ENCODE assay signal across 8 cellular contexts in genomic region chr11:46347637-46348311, GRCh38. TPM values are rescaled to one million over a fixed set of nuclear protein-coding genes. Genes with fewer than 3 reads are reported as not detected.
DNase-seq lines count a peak whose midpoint lies in the region; ATAC-seq and TF ChIP-seq lines count a peak whose summit lies in the region.

No MANE protein-coding gene starts in this region.

- peak overlapping the region in 6 of 7 donors; percentile 11 to 85 (median 76) for H3K27ac Mint-ChIP-seq in CD14-positive monocyte

- no peak overlapping the region for H3K27ac ChIP-seq in cardiac muscle cell
- H3K27ac ChIP-seq in sigmoid colon: peak overlapping the region; percentile 55 to 67 (median 62)

- in situ Hi-C loops in ACHN (cut with HindIII; ENCODE audit: low pct_ligation_motif_present, low pct_unique_long_range_greater_than_20kb, low sequenced_read_pairs): no loop called here

- H3K27me3 ChIP-seq in cardiac muscle cell (no peaks in the 10 kb centered on the region), sigmoid colon (no peaks in the 10 kb centered on the region)

- H3K36me3 ChIP-seq in cardiac muscle cell: no peaks in the 10 kb centered on the region
- H3K36me3 ChIP-seq in sigmoid colon: no peaks in the 10 kb centered on the region

- peak overlapping the region; percentile 78 to 85 for H3K4me3 Mint-ChIP-seq in CD14-positive monocyte

- 1 to 14% methylated on average over 63 of the region's 63 CpGs for WGBS in sigmoid colon, 2 donors

- H3K9me3 ChIP-seq in cardiac muscle cell (ENCODE audit: low read depth) (no peaks in the 10 kb centered on the region), sigmoid colon (no peaks in the 10 kb centered on the region)

- DNase-seq in CD14-positive monocyte (ENCODE audit: low spot score) (no peak), cardiac muscle cell (ENCODE audit: low read depth in 1 of 2, low spot score in 1 of 2) (no peak), sigmoid colon (peak; percentile 77), ACHN (no peak), cerebellar cortex (ENCODE audit: low spot score) (no peak)
- peak; percentile 40 for DNase-seq in activated CD8-positive, alpha-beta memory T cell treated with anti-CD3 and anti-CD28 coated beads, Interleukin-2, amount 50 U/mL, for 4 hours

- ATAC-seq in HG02642 (IDR thresholded peaks at IDR 0.05; ENCODE audit: poor library complexity, unreplicated experiment) (peak; percentile 10), GM21360 (IDR thresholded peaks at IDR 0.05; ENCODE audit: unreplicated experiment) (no peak)

- peak overlapping the region; percentile 97 for H3K4me3 ChIP-seq in cardiac muscle cell
- peak overlapping the region; percentile 78 to 92 (median 82) for H3K4me3 ChIP-seq in sigmoid colon

- no peak for TF ChIP-seq CTCF in CD14-positive monocyte (IDR thresholded peaks at IDR 0.05)
- no peak for TF ChIP-seq CTCF in cardiac muscle cell (IDR thresholded peaks at IDR 0.05; ENCODE audit: low read depth, low read length)
- no peak for TF ChIP-seq CTCF in sigmoid colon (IDR thresholded peaks at IDR 0.05)

- peaks cover 83% of the 10 kb centered on the region for H3K4me1 Mint-ChIP-seq in CD14-positive monocyte

- peaks cover 10 to 45% of the 10 kb centered on the region in 2 donors for H3K36me3 Mint-ChIP-seq in CD14-positive monocyte

- peaks cover 0 to 4% (median 0%) of the 10 kb centered on the region in 7 donors for H3K9me3 Mint-ChIP-seq in CD14-positive monocyte

- no peak for TF ChIP-seq EP300 in sigmoid colon (IDR thresholded peaks at IDR 0.05)

- intact Hi-C loops in CD14-positive monocyte (cut with micrococcal nuclease): loop anchor here in 1 of 2 donors (10.0 kb wide), 1 partner anchor 223 kb away; the partner anchor contains the start of gene PHF21A
- intact Hi-C loops in sigmoid colon (cut with DNase I): loop anchor here (1.0 kb wide), 1 partner anchor 20 kb away; no protein-coding TSS in a partner anchor

- H3K27me3 Mint-ChIP-seq in CD14-positive monocyte (ENCODE audit: low read depth in 3 of 3): peaks cover 0 to 1% (median 0%) of the 10 kb centered on the region in 3 donors

- TF ChIP-seq POLR2A in sigmoid colon (IDR thresholded peaks at IDR 0.05): no peak

- H3K4me1 ChIP-seq in cardiac muscle cell (ENCODE audit: low read depth) (peaks cover 26% of the 10 kb centered on the region), sigmoid colon (peaks cover 0 to 43% (median 33%) of the 10 kb centered on the region in 4 donors)

RNA-seq across cellular contexts. Expression of gene DGKZ, which starts 0.5 kb away (rescaled TPM):
- polyA plus RNA-seq in CD14-positive monocyte: 10 to 100 TPM; 30.4 to 33.4 TPM
- 81.8 TPM in 2 replicates for total RNA-seq in cardiac muscle cell
- 48.3 and 48.5 TPM in 2 replicates for polyA plus RNA-seq in cardiac muscle cell
- 10 to 100 TPM; 22.5 to 76.7 (median 34.2) TPM for total RNA-seq in sigmoid colon
- polyA plus RNA-seq in sigmoid colon: 10 to 100 TPM; 16.6 to 71.9 (median 19.2) TPM

RNA-seq across cellular contexts. Expression of gene MDK, which starts 33.7 kb away (rescaled TPM):
- polyA plus RNA-seq in CD14-positive monocyte: not detected
- total RNA-seq in cardiac muscle cell: 2,973 and 4,339 TPM in 2 replicates
- polyA plus RNA-seq in cardiac muscle cell: 3,396 and 3,769 TPM in 2 replicates
- total RNA-seq in sigmoid colon: 10 to 100 TPM; 10.7 to 49.9 (median 33.0) TPM
- 100 to 1,000 TPM; 101 to 403 (median 169) TPM for polyA plus RNA-seq in sigmoid colon

RNA-seq across cellular contexts. Expression of gene CHRM4, which starts 43.8 kb away (rescaled TPM):
- polyA plus RNA-seq in CD14-positive monocyte (under 1 TPM in 1 of 2 donors, not detected in 1; 0.15 TPM), cardiac muscle cell (not detected in 2 replicates), sigmoid colon (1 to 10 TPM in 2 of 3 donors, not detected in 1; 2.3 to 5.4 TPM)
- total RNA-seq in cardiac muscle cell (0.51 and 0.56 TPM in 2 replicates), sigmoid colon (1 to 10 TPM in 2 of 4 donors, under 1 TPM in 2; 0.55 to 5.3 (median 2.3) TPM)

Comparison
In these comparisons a context has a peak if more than half of its experiments do, and no peak if none do; other contexts are left out.
1. DNase-seq: peak in activated CD8-positive, alpha-beta memory T cell treated with anti-CD3 and anti-CD28 coated beads, Interleukin-2, amount 50 U/mL, for 4 hours (single experiment) and sigmoid colon (single experiment); none in CD14-positive monocyte (single experiment), cardiac muscle cell (0 of 2), ACHN (single experiment) and cerebellar cortex (single experiment).
2. RNA of gene MDK, which starts 33.7 kb away (polyA plus RNA-seq): 3,396 to 3,769 TPM in cardiac muscle cell and 101 to 403 TPM in sigmoid colon; not detected in CD14-positive monocyte; every median in the first group is over 10 times any median in the second.